Comparison of ENCODE assay signal across 22 cellular contexts in genomic region chrX:68254738-68255645, GRCh38.
A peak's percentile ranks its signal among the peaks of the same experiment; 100 is the strongest.
DNase-seq lines count a peak whose midpoint lies in the region; ATAC-seq, FAIRE-seq and TF ChIP-seq lines count a peak whose summit lies in the region.
"Had no signal": no experiment of that assay in that cellular context is flagged by ENCODE, and none has a peak within 500 bp of the region (broad histone marks: within the 10 kb centered on the region; RNA-seq: fewer than 3 reads in every experiment).

No MANE protein-coding gene starts in this region.

- TF ChIP-seq CTCF in PC-3 (conservative IDR thresholded peaks at IDR 0.05; ENCODE audit: low read depth, low read length) = no peak
- no peak for TF ChIP-seq CTCF in left lung (IDR thresholded peaks at IDR 0.05)
- TF ChIP-seq CTCF in right atrium auricular region (IDR thresholded peaks at IDR 0.05) = no peak

- H3K36me3 ChIP-seq in PC-3 (ENCODE audit: low read depth, low read length) = no peaks in the 10 kb centered on the region
- no peaks in the 10 kb centered on the region for H3K36me3 ChIP-seq in left lung
- no peaks in the 10 kb centered on the region for H3K36me3 ChIP-seq in right atrium auricular region
- H3K36me3 ChIP-seq: BLaER1 treated with 17β-estradiol and CSF1 and Interleukin-3, amounts not matched to agents 10 nM and 100 nM; SJSA1 had no signal

- no peaks in the 10 kb centered on the region for H3F3A ChIP-seq in PC-3 (ENCODE audit: low read length, unreplicated experiment)

- no peaks in the 10 kb centered on the region for H3K79me2 ChIP-seq in PC-3 (ENCODE audit: low read length)

- peak overlapping the region; percentile 54 for H3K4me2 ChIP-seq in PC-3 (ENCODE audit: low read length)
- H3K4me2 ChIP-seq: BLaER1 treated with 17β-estradiol and CSF1 and Interleukin-3, amounts not matched to agents 10 nM and 100 nM had no signal

- H3K4me3 ChIP-seq in PC-3 (ENCODE audit: low read length) (no peak overlapping the region), left lung (no peak overlapping the region), right atrium auricular region (no peak overlapping the region)
- H3K4me3 ChIP-seq: BLaER1 treated with 17β-estradiol and CSF1 and Interleukin-3, amounts not matched to agents 10 nM and 100 nM; SJSA1 had no signal

- intact Hi-C loops in PC-3 (cut with micrococcal nuclease) = loop anchor here (10.0 kb wide), 1 partner anchor 60 kb away; no protein-coding TSS in a partner anchor
- intact Hi-C loops in left lung (cut with DNase I) = no loop called here

- CTCF ChIA-PET in PC-3 (lab: Charles Lee) = interaction anchor here (0.6 kb wide), 1 partner anchor 40 kb away, joined by 6 read pairs; no protein-coding TSS in a partner anchor

- H3K9ac ChIP-seq in PC-3 (ENCODE audit: low read length) = peak overlapping the region; percentile 29
- H3K9ac ChIP-seq: BLaER1 treated with 17β-estradiol and CSF1 and Interleukin-3, amounts not matched to agents 10 nM and 100 nM had no signal

- H4K20me1 ChIP-seq in PC-3 (ENCODE audit: low read length) = no peaks in the 10 kb centered on the region

- no peaks in the 10 kb centered on the region for H3K9me2 ChIP-seq in PC-3 (replicated peaks; ENCODE audit: low read length)

- H3K4me1 ChIP-seq in PC-3 (ENCODE audit: insufficient read depth, low read length) (peaks cover 28% of the 10 kb centered on the region), left lung (no peaks in the 10 kb centered on the region), right atrium auricular region (no peaks in the 10 kb centered on the region)
- H3K4me1 ChIP-seq: Caco-2, SJSA1 had no signal

- ATAC-seq in PC-3 = peak; percentile 75
- peak; percentile 72 for ATAC-seq in left lung
- ATAC-seq in GM19455 (IDR thresholded peaks at IDR 0.05; ENCODE audit: unreplicated experiment) = no peak
- ATAC-seq: Right ventricle myocardium inferior had no signal

- H3K27ac ChIP-seq in PC-3 (ENCODE audit: low read length) = peak overlapping the region; percentile 85
- H3K27ac ChIP-seq in left lung = no peak overlapping the region
- H3K27ac ChIP-seq in right atrium auricular region = no peak overlapping the region
- H3K27ac ChIP-seq: BLaER1 treated with 17β-estradiol and CSF1 and Interleukin-3, amounts not matched to agents 10 nM and 100 nM; SJSA1 had no signal

- DNase-seq in PC-3 (peak; percentile 69), left lung (no peak), right atrium auricular region (ENCODE audit: low spot score) (no peak), occipital lobe (lab: John Stamatoyannopoulos, UW) (no peak), mucosa of gallbladder (ENCODE audit: low spot score) (no peak)
- DNase-seq: Caco-2; CD4-positive, alpha-beta memory T cell; DMS153; NCI-H1105; NCI-H2029 treated with DMSO at 0.1 percent for 48 hours; NCI-H2171; NCI-H345; NCI-H524; NCI-H774 had no signal

- POLR2A ChIA-PET in PC-3 (lab: Charles Lee; ENCODE audit: unreplicated experiment) = interaction anchor here (0.6 kb wide), 2 partner anchors 173 to 252 kb away, joined by 4 to 6 read pairs; no protein-coding TSS in a partner anchor

- peak; percentile 92 for FAIRE-seq in colon (lab: Jason Lieb, UNC)
- FAIRE-seq: G401.6, GM12892, H1 had no signal

- 0 out of 2 replicates have a peak overlapping the region, but pooled peaks have one; percentile 42 for H2AFZ ChIP-seq in PC-3 (ENCODE audit: low read length)

- H3K27me3 ChIP-seq in PC-3 (ENCODE audit: low read length) = no peaks in the 10 kb centered on the region
- H3K27me3 ChIP-seq in left lung = no peaks in the 10 kb centered on the region
- H3K27me3 ChIP-seq in right atrium auricular region = no peaks in the 10 kb centered on the region
- H3K27me3 ChIP-seq: SJSA1 had no signal

- no TSS peak for BruUV-seq in PC-3 (replicated peaks; lab: Mats Ljungman, UMichigan)

- H3K9me3 ChIP-seq in PC-3 (ENCODE audit: low read length) (no peaks in the 10 kb centered on the region), left lung (no peaks in the 10 kb centered on the region), right atrium auricular region (no peaks in the 10 kb centered on the region)
- H3K9me3 ChIP-seq: BLaER1 treated with 17β-estradiol and CSF1 and Interleukin-3, amounts not matched to agents 10 nM and 100 nM; Caco-2; SJSA1 had no signal
